Comparison of ENCODE assay signal across 19 cellular contexts in genomic region chr18:9688036-9688741, GRCh38. TPM values are rescaled to one million over a fixed set of nuclear protein-coding genes. Genes with fewer than 3 reads are reported as not detected.
A peak's percentile ranks its signal among the peaks of the same experiment; 100 is the strongest.
DNase-seq lines count a peak whose midpoint lies in the region; ATAC-seq and TF ChIP-seq lines count a peak whose summit lies in the region.
"Had no signal": no experiment of that assay in that cellular context is flagged by ENCODE, and none has a peak within 500 bp of the region (broad histone marks: within the 10 kb centered on the region; RNA-seq: fewer than 3 reads in every experiment).

No MANE protein-coding gene starts in this region.

- H3K36me3 Mint-ChIP-seq in activated CD4-positive, alpha-beta T cell treated with anti-CD3 and anti-CD28 coated beads, Interleukin-2, amount 10 ng/mL, durations not matched to agents 24 days and 14 days (ENCODE audit: low read depth), result no peaks in the 10 kb centered on the region
- no peaks in the 10 kb centered on the region for H3K36me3 Mint-ChIP-seq in CD14-positive monocyte
- H3K36me3 Mint-ChIP-seq: IgD-negative memory B cell had no signal

- H3K4me3 Mint-ChIP-seq in activated CD4-positive, alpha-beta T cell treated with anti-CD3 and anti-CD28 coated beads, Interleukin-2, amount 10 ng/mL, durations not matched to agents 24 days and 14 days, result no peak overlapping the region
- no peak overlapping the region for H3K4me3 Mint-ChIP-seq in CD14-positive monocyte
- no peak overlapping the region for H3K4me3 Mint-ChIP-seq in stimulated activated naive CD8-positive, alpha-beta T cell treated with anti-CD3 and anti-CD28 coated beads, Interleukin-15, amount 100 ng/mL, for 72 hours
- H3K4me3 Mint-ChIP-seq: IgD-negative memory B cell; stimulated activated naive B cell treated with anti-CD40 and anti-IgM and Interleukin-4, amounts not matched to agents 10 μg/mL and 1 μg/mL and 100 μg/mL, for 72 hours had no signal

- no peak for TF ChIP-seq CTCF in esophagus squamous epithelium (IDR thresholded peaks at IDR 0.05)
- no peak for TF ChIP-seq CTCF in suprapubic skin (IDR thresholded peaks at IDR 0.05)
- TF ChIP-seq CTCF in CD14-positive monocyte (IDR thresholded peaks at IDR 0.05), result no peak

- H3K9me3 Mint-ChIP-seq in activated CD4-positive, alpha-beta T cell treated with anti-CD3 and anti-CD28 coated beads, Interleukin-2, amount 10 ng/mL, durations not matched to agents 24 days and 14 days, result peaks cover 3% of the 10 kb centered on the region
- H3K9me3 Mint-ChIP-seq in CD14-positive monocyte, result peaks cover 0 to 2% (median 0%) of the 10 kb centered on the region in 7 donors
- H3K9me3 Mint-ChIP-seq in stimulated activated naive CD8-positive, alpha-beta T cell treated with anti-CD3 and anti-CD28 coated beads, Interleukin-15, amount 100 ng/mL, for 72 hours, result no peaks in the 10 kb centered on the region
- H3K9me3 Mint-ChIP-seq: stimulated activated naive B cell treated with anti-CD40 and anti-IgM and Interleukin-4, amounts not matched to agents 10 μg/mL and 1 μg/mL and 100 μg/mL, for 72 hours had no signal

- DNase-seq in DMS79 treated with DMSO at 0.1 percent for 48 hours (lab: John Stamatoyannopoulos, UW) (peak; percentile 18), DMS79 (lab: John Stamatoyannopoulos, UW) (no peak), amniotic stem cell (lab: John Stamatoyannopoulos, UW) (peak; percentile 43), esophagus squamous epithelium (lab: John Stamatoyannopoulos, UW) (no peak), suprapubic skin (ENCODE audit: low spot score in 2 of 2) (no peak), CD14-positive monocyte (ENCODE audit: low spot score) (no peak)
- no peak for DNase-seq in activated CD4-positive, alpha-beta T cell treated with anti-CD3 and anti-CD28 coated beads, Interleukin-2, amount 10 ng/mL, durations not matched to agents 24 days and 14 days
- DNase-seq in stimulated activated naive CD8-positive, alpha-beta T cell treated with anti-CD3 and anti-CD28 coated beads, Interleukin-15, amount 100 ng/mL, for 72 hours, result no peak
- DNase-seq: effector CD4-positive, alpha-beta T cell; lower lobe of right lung; NCI-H1694 treated with DMSO at 0.1 percent for 48 hours; nucleus accumbens; stimulated activated naive B cell treated with anti-CD40 and anti-IgM and Interleukin-4, amounts not matched to agents 10 μg/mL and 1 μg/mL and 100 μg/mL, for 72 hours had no signal

- intact Hi-C loops in esophagus squamous epithelium (cut with DNase I), result loop anchor here (10.0 kb wide), 1 partner anchor 73 kb away; the partner anchor contains the start of gene PPP4R1
- intact Hi-C loops in activated CD4-positive, alpha-beta T cell treated with anti-CD3 and anti-CD28 coated beads, Interleukin-2, amount 10 ng/mL, durations not matched to agents 24 days and 14 days (cut with micrococcal nuclease), result no loop called here
- intact Hi-C loops in CD14-positive monocyte (cut with micrococcal nuclease), result no loop called here

- H3K4me1 ChIP-seq in esophagus squamous epithelium, result peaks cover 19 to 41% (median 20%) of the 10 kb centered on the region in 3 donors
- H3K4me1 ChIP-seq in suprapubic skin, result peaks cover 24% of the 10 kb centered on the region

- H3K36me3 ChIP-seq in esophagus squamous epithelium (no peaks in the 10 kb centered on the region), suprapubic skin (no peaks in the 10 kb centered on the region)
- H3K36me3 ChIP-seq: lower lobe of right lung, right atrium auricular region, tibial nerve had no signal

- H3K9me3 ChIP-seq in esophagus squamous epithelium (no peaks in the 10 kb centered on the region), suprapubic skin (no peaks in the 10 kb centered on the region)
- H3K9me3 ChIP-seq: lower lobe of right lung, right atrium auricular region, tibial nerve had no signal

- H3K4me3 ChIP-seq in esophagus squamous epithelium, result peak overlapping the region in 2 of 4 donors; percentile 11 to 30
- H3K4me3 ChIP-seq in suprapubic skin, result no peak overlapping the region
- H3K4me3 ChIP-seq: hepatocyte, lower lobe of right lung, right atrium auricular region, tibial nerve had no signal

- no peak for TF ChIP-seq EP300 in suprapubic skin (IDR thresholded peaks at IDR 0.05)

- no peak overlapping the region for H3K27ac Mint-ChIP-seq in activated CD4-positive, alpha-beta T cell treated with anti-CD3 and anti-CD28 coated beads, Interleukin-2, amount 10 ng/mL, durations not matched to agents 24 days and 14 days
- no peak overlapping the region for H3K27ac Mint-ChIP-seq in CD14-positive monocyte
- H3K27ac Mint-ChIP-seq in stimulated activated naive CD8-positive, alpha-beta T cell treated with anti-CD3 and anti-CD28 coated beads, Interleukin-15, amount 100 ng/mL, for 72 hours, result no peak overlapping the region
- H3K27ac Mint-ChIP-seq: IgD-negative memory B cell; stimulated activated naive B cell treated with anti-CD40 and anti-IgM and Interleukin-4, amounts not matched to agents 10 μg/mL and 1 μg/mL and 100 μg/mL, for 72 hours had no signal

- ATAC-seq in stimulated activated naive CD8-positive, alpha-beta T cell treated with anti-CD3 and anti-CD28 coated beads, Interleukin-15, amount 100 ng/mL, for 72 hours, result no peak
- ATAC-seq: HCT116; lower lobe of right lung; stimulated activated naive B cell treated with anti-CD40 and anti-IgM and Interleukin-4, amounts not matched to agents 10 μg/mL and 1 μg/mL and 100 μg/mL, for 72 hours had no signal

- peak overlapping the region; percentile 75 to 84 (median 80) for H3K27ac ChIP-seq in esophagus squamous epithelium
- peak overlapping the region; percentile 59 for H3K27ac ChIP-seq in suprapubic skin
- H3K27ac ChIP-seq: 22Rv1, hepatocyte, lower lobe of right lung, right atrium auricular region, tibial nerve had no signal

- peaks cover 10% of the 10 kb centered on the region for H3K4me1 Mint-ChIP-seq in activated CD4-positive, alpha-beta T cell treated with anti-CD3 and anti-CD28 coated beads, Interleukin-2, amount 10 ng/mL, durations not matched to agents 24 days and 14 days
- H3K4me1 Mint-ChIP-seq in CD14-positive monocyte, result peaks cover 23% of the 10 kb centered on the region
- H3K4me1 Mint-ChIP-seq in stimulated activated naive CD8-positive, alpha-beta T cell treated with anti-CD3 and anti-CD28 coated beads, Interleukin-15, amount 100 ng/mL, for 72 hours, result peaks cover 13% of the 10 kb centered on the region

- 53 to 67% methylated on average over 16 to 19 of the region's 19 CpGs for WGBS in esophagus squamous epithelium, 2 donors
- 64% methylated on average over 19 of the region's 19 CpGs for WGBS in suprapubic skin

- TF ChIP-seq POLR2A in esophagus squamous epithelium (IDR thresholded peaks at IDR 0.05), result no peak
- TF ChIP-seq POLR2A in suprapubic skin (IDR thresholded peaks at IDR 0.05), result no peak

- H3K27me3 Mint-ChIP-seq in activated CD4-positive, alpha-beta T cell treated with anti-CD3 and anti-CD28 coated beads, Interleukin-2, amount 10 ng/mL, durations not matched to agents 24 days and 14 days, result peaks cover 22% of the 10 kb centered on the region
- peaks cover 0 to 5% (median 4%) of the 10 kb centered on the region in 3 donors for H3K27me3 Mint-ChIP-seq in CD14-positive monocyte (ENCODE audit: low read depth in 3 of 3)
- peaks cover 26% of the 10 kb centered on the region for H3K27me3 Mint-ChIP-seq in stimulated activated naive CD8-positive, alpha-beta T cell treated with anti-CD3 and anti-CD28 coated beads, Interleukin-15, amount 100 ng/mL, for 72 hours

- no peaks in the 10 kb centered on the region for H3K27me3 ChIP-seq in esophagus squamous epithelium
- no peaks in the 10 kb centered on the region for H3K27me3 ChIP-seq in suprapubic skin
- H3K27me3 ChIP-seq: hepatocyte, right atrium auricular region, tibial nerve had no signal

RNA-seq across cellular contexts. Expression of gene RAB31, which starts 19.9 kb away (rescaled TPM):
- total RNA-seq in esophagus squamous epithelium, result 10 to 100 TPM; 17.4 to 76.0 (median 45.0) TPM
- total RNA-seq in suprapubic skin, result 10 to 100 TPM in 3 of 4 donors, 1 to 10 TPM in 1; 5.8 to 15.2 (median 11.4) TPM
- 0.66 TPM in 1 of 2 replicates, not detected in the other for total RNA-seq in activated CD4-positive, alpha-beta T cell treated with anti-CD3 and anti-CD28 coated beads, Interleukin-2, amount 10 ng/mL, durations not matched to agents 24 days and 14 days
- 100 to 1,000 TPM; 348 to 367 TPM for polyA plus RNA-seq in CD14-positive monocyte

Comparison
In these comparisons a context has a peak if more than half of its experiments do, and no peak if none do; other contexts are left out.
1. DNase-seq: peak in DMS79 treated with DMSO at 0.1 percent for 48 hours (single experiment) and amniotic stem cell (single experiment); none in DMS79 (single experiment), esophagus squamous epithelium (single experiment), suprapubic skin (0 of 2), activated CD4-positive, alpha-beta T cell treated with anti-CD3 and anti-CD28 coated beads, Interleukin-2, amount 10 ng/mL, durations not matched to agents 24 days and 14 days (single experiment), CD14-positive monocyte (single experiment) and stimulated activated naive CD8-positive, alpha-beta T cell treated with anti-CD3 and anti-CD28 coated beads, Interleukin-15, amount 100 ng/mL, for 72 hours (0 of 2).